8 cellular contexts compared by ENCODE assay signal in genomic region chr10:70461397-70462348, GRCh38. TPM values are rescaled to one million over a fixed set of nuclear protein-coding genes. Genes with fewer than 3 reads are reported as not detected.
DNase-seq lines count a peak whose midpoint lies in the region; ATAC-seq, FAIRE-seq and TF ChIP-seq lines count a peak whose summit lies in the region.

No MANE protein-coding gene starts in this region.

- peaks cover 39% of the 10 kb centered on the region for H3K4me1 Mint-ChIP-seq in nephron progenitor cell

- H3K9me3 ChIP-seq in A549 = no peaks in the 10 kb centered on the region
- H3K9me3 ChIP-seq in fibroblast of lung (ENCODE audit: control insufficient read depth, insufficient read depth, low read depth, low read length) = no peaks in the 10 kb centered on the region

- CTCF ChIA-PET in A549 (lab: Yijun Ruan, JAX) = interaction anchor here (0.5 to 19.9 kb wide), 63 partner anchors 10 to 824 kb away, joined by 3 to 376 read pairs (median 4); partner anchors contain the start of genes EIF4EBP2, NODAL and PALD1

- no peaks in the 10 kb centered on the region for H3K79me2 ChIP-seq in fibroblast of lung (ENCODE audit: control insufficient read depth, insufficient read depth, low read length)

- TF ChIP-seq POLR2A in A549 (IDR thresholded peaks at IDR 0.05; ENCODE audit: low read length) = no peak
- TF ChIP-seq POLR2A in NB4 (IDR thresholded peaks at IDR 0.05; ENCODE audit: extremely low read depth, insufficient read length) = no peak

- in situ Hi-C loops in G401 (cut with HindIII; ENCODE audit: low sequenced_read_pairs) = no loop called here

- no peak overlapping the region for H2AFZ ChIP-seq in fibroblast of lung (ENCODE audit: low read length)

- no peak overlapping the region for H3K27ac Mint-ChIP-seq in nephron progenitor cell

- H3K36me3 ChIP-seq in fibroblast of lung (ENCODE audit: control insufficient read depth, insufficient read depth, low read length) = no peaks in the 10 kb centered on the region

- ATAC-seq in A549 (peak; percentile 88 to 91), GM21447 (IDR thresholded peaks at IDR 0.05; ENCODE audit: unreplicated experiment) (no peak), GM21360 (IDR thresholded peaks at IDR 0.05; ENCODE audit: unreplicated experiment) (no peak)

- TF ChIP-seq EP300 in A549 (IDR thresholded peaks at IDR 0.05) = no peak

- H3K9me3 Mint-ChIP-seq in nephron progenitor cell = no peaks in the 10 kb centered on the region

- peak; percentile 28 for FAIRE-seq in A549 (lab: Jason Lieb, UNC)

- H3K4me3 Mint-ChIP-seq in nephron progenitor cell = no peak overlapping the region

- DNase-seq in A549 (ENCODE audit: low read depth in 1 of 2, low spot score in 1 of 2) (peak; percentile 64 to 87), G401 (ENCODE audit: low spot score) (peak; percentile 78), NB4 (ENCODE audit: low read depth) (peak; percentile 70), fibroblast of lung (ENCODE audit: low read depth in 2 of 2) (peak; percentile 50 to 61), nephron progenitor cell (peak; percentile 58)
- peak; percentile 69 for DNase-seq in activated CD8-positive, alpha-beta memory T cell treated with anti-CD3 and anti-CD28 coated beads, Interleukin-2, amount 50 U/mL, for 48 hours

- no peaks in the 10 kb centered on the region for H3K36me3 Mint-ChIP-seq in nephron progenitor cell (ENCODE audit: low read depth)

- TF ChIP-seq CTCF in A549 (IDR thresholded peaks at IDR 0.05) = peak; percentile 84
- peak; percentile 98 for TF ChIP-seq CTCF in NB4 (IDR thresholded peaks at IDR 0.05; ENCODE audit: low read depth, low read length)
- TF ChIP-seq CTCF in fibroblast of lung (conservative IDR thresholded peaks at IDR 0.05 in 1 of 2, IDR thresholded peaks at IDR 0.05 in 1 of 2; ENCODE audit: low read depth in 1 of 2, low read length in 2 of 2) = peak; percentile 88 to 92
- TF ChIP-seq CTCF in nephron progenitor cell (IDR thresholded peaks at IDR 0.05) = peak; percentile 81

- H3K4me2 ChIP-seq in A549 (no peak overlapping the region), fibroblast of lung (ENCODE audit: extremely low read depth, insufficient read depth, low read length) (no peak overlapping the region)

- peaks cover 49% of the 10 kb centered on the region for H3K27me3 Mint-ChIP-seq in nephron progenitor cell (ENCODE audit: low read depth, poor library complexity)

- peak; percentile 88 to 92 for TF ChIP-seq RAD21 in A549 (conservative IDR thresholded peaks at IDR 0.05 in 1 of 2, IDR thresholded peaks at IDR 0.05 in 1 of 2)

- POLR2A ChIA-PET in A549 (lab: Yijun Ruan, JAX) = interaction anchor here (1.3 kb wide), 1 partner anchor 58 kb away, joined by 3 read pairs; the partner anchor contains the start of gene EIF4EBP2

- H3K27me3 ChIP-seq in fibroblast of lung (ENCODE audit: control insufficient read depth, insufficient read depth, low read length) = no peaks in the 10 kb centered on the region

- H3K9ac ChIP-seq in fibroblast of lung (ENCODE audit: insufficient read depth, low read length) = no peak overlapping the region

- H4K20me1 ChIP-seq in fibroblast of lung (ENCODE audit: control insufficient read depth, extremely low read depth, insufficient read depth, low read length) = no peaks in the 10 kb centered on the region

- WGBS in A549 (ENCODE audit: missing lambda C conversion rate) = 32% methylated on average over 12 of the region's 13 CpGs

- H3K4me3 ChIP-seq in A549 (no peak overlapping the region), NB4 (ENCODE audit: low read depth, low read length) (no peak overlapping the region), fibroblast of lung (replicated peaks in 1 of 4; ENCODE audit: control extremely low read depth in 1 of 4, insufficient read depth in 1 of 4, low read depth in 3 of 4, low read length in 4 of 4) (no peak overlapping the region)

- H3K4me1 ChIP-seq in A549 = peaks cover 5% of the 10 kb centered on the region
- H3K4me1 ChIP-seq in fibroblast of lung (ENCODE audit: control insufficient read depth, extremely low read depth, insufficient read depth, low read length) = peaks cover 2% of the 10 kb centered on the region

- H3K27ac ChIP-seq in A549 = no peak overlapping the region
- H3K27ac ChIP-seq in fibroblast of lung (ENCODE audit: insufficient read depth, low read length) = no peak overlapping the region

TF ChIP-seq in A549, 52 proteins besides CTCF, POLR2A, EP300 and RAD21:
- TF ChIP-seq ZSCAN20 (CRISPR knock-in tag; IDR thresholded peaks at IDR 0.05) (no peak), SMC3 (IDR thresholded peaks at IDR 0.05) (peak; percentile 72), MAX (IDR thresholded peaks at IDR 0.05) (peak; percentile 55; the same call in 1 of the 2 replicates)

RNA-seq across cellular contexts. Expression of gene PALD1, which starts 16.9 kb away (rescaled TPM):
- polyA plus RNA-seq in A549 (2011; rRNA removed) (3.3 and 3.6 TPM in 2 replicates), A549 (2017; fragmentation: RNase III; extraction: RNeasy Plus Mini Kit Qiagen cat#74134 plus additional on column Dnase treatment) (5.2 to 5.7 TPM (median 5.5 TPM) in 3 replicates), fibroblast of lung (0.09 and 0.41 TPM in 2 replicates)
- polyA plus RNA-seq in A549 (2012; cell fraction: cytosol; rRNA removed) = 7.3 and 10.0 TPM in 2 replicates
- 14.9 and 18.0 TPM in 2 replicates for polyA plus RNA-seq in A549 (2012; cell fraction: nucleus; rRNA removed)
- 3.1 and 4.5 TPM in 2 replicates for polyA minus RNA-seq in A549 (2011; rRNA and poly(A)+ RNA removed)
- total RNA-seq in G401 (2014; rRNA removed; shearing (Covaris generic)) = 31.8 and 34.8 TPM in 2 replicates
- total RNA-seq in fibroblast of lung = 0.26 and 0.33 TPM in 2 replicates
- 0.16 and 0.62 TPM in 2 replicates for polyA plus RNA-seq in fibroblast of lung (2012)
- polyA minus RNA-seq in fibroblast of lung (ENCODE audit: low replicate concordance) = 1.9 TPM in 1 of 2 replicates, not detected in the other

RNA-seq across cellular contexts. Expression of gene NODAL, which starts 20.2 kb away (rescaled TPM):
- not detected in 2 replicates for polyA plus RNA-seq in A549 (2011; rRNA removed)
- not detected in 2 replicates for polyA plus RNA-seq in A549 (2012; cell fraction: cytosol; rRNA removed)
- not detected in 2 replicates for polyA plus RNA-seq in A549 (2012; cell fraction: nucleus; rRNA removed)
- not detected in 3 replicates for polyA plus RNA-seq in A549 (2017; fragmentation: RNase III; extraction: RNeasy Plus Mini Kit Qiagen cat#74134 plus additional on column Dnase treatment)
- polyA minus RNA-seq in A549 (2011; rRNA and poly(A)+ RNA removed) = not detected in 2 replicates
- total RNA-seq in G401 (2014; rRNA removed; shearing (Covaris generic)) = 2.8 TPM in 1 of 2 replicates, not detected in the other
- total RNA-seq in fibroblast of lung = not detected in 2 replicates
- not detected in 2 replicates for polyA plus RNA-seq in fibroblast of lung
- not detected in 2 replicates for polyA plus RNA-seq in fibroblast of lung (2012)
- polyA minus RNA-seq in fibroblast of lung (ENCODE audit: low replicate concordance) = not detected in 2 replicates

RNA-seq across cellular contexts. Expression of gene EIF4EBP2, which starts 57.7 kb away (rescaled TPM):
- polyA plus RNA-seq in A549 (2011; rRNA removed) (15.4 and 17.7 TPM in 2 replicates), A549 (2017; fragmentation: RNase III; extraction: RNeasy Plus Mini Kit Qiagen cat#74134 plus additional on column Dnase treatment) (12.2 to 13.0 TPM (median 12.2 TPM) in 3 replicates), fibroblast of lung (41.5 and 44.9 TPM in 2 replicates)
- 3.5 and 4.7 TPM in 2 replicates for polyA plus RNA-seq in A549 (2012; cell fraction: cytosol; rRNA removed)
- polyA plus RNA-seq in A549 (2012; cell fraction: nucleus; rRNA removed) = 2.0 and 3.7 TPM in 2 replicates
- polyA minus RNA-seq in A549 (2011; rRNA and poly(A)+ RNA removed) = 19.4 and 19.8 TPM in 2 replicates
- total RNA-seq in G401 (2014; rRNA removed; shearing (Covaris generic)) = 14.3 and 22.5 TPM in 2 replicates
- 18.0 and 21.8 TPM in 2 replicates for total RNA-seq in fibroblast of lung
- 25.9 and 30.3 TPM in 2 replicates for polyA plus RNA-seq in fibroblast of lung (2012)
- polyA minus RNA-seq in fibroblast of lung (ENCODE audit: low replicate concordance) = 25.6 and 26.2 TPM in 2 replicates

Comparison
In these comparisons a context has a peak if more than half of its experiments do, and no peak if none do; other contexts are left out.
1. ATAC-seq: peak in A549 (2 of 2); none in GM21447 (single experiment) and GM21360 (single experiment).
2. RNA of gene PALD1, which starts 16.9 kb away (total RNA-seq): 31.8 to 34.8 TPM in G401; 0.26 to 0.33 TPM in fibroblast of lung; every median in the first group is over 10 times any median in the second.
3. Peak in every context shown above with its lines, with median percentiles within 50 percentile points of each other: DNase-seq and CTCF ChIP-seq.